1 cellular context compared by ENCODE assay signal in genomic region chrX:109036624-109037023, GRCh38.
TF ChIP-seq lines count a peak whose summit lies in the region.

No MANE protein-coding gene starts in this region.

TF ChIP-seq in GM12878, 131 proteins besides CTCF, POLR2A, EP300 and RAD21 (continued from another document):
- TF ChIP-seq NFYA (IDR thresholded peaks at IDR 0.05; ENCODE audit: borderline replicate concordance, low read depth, low read length), result no peak
- TF ChIP-seq ZNF217 (IDR thresholded peaks at IDR 0.05), result peak; percentile 89
- no peak for TF ChIP-seq SRF (IDR thresholded peaks at IDR 0.05; ENCODE audit: low read depth in 2 of 2, low read length in 2 of 2)
- TF ChIP-seq SMARCA5 (IDR thresholded peaks at IDR 0.05), result no peak
- no peak for TF ChIP-seq PBX3 (IDR thresholded peaks at IDR 0.05; ENCODE audit: insufficient replicate concordance, low read depth, low read length)
- peak; percentile 43; the same call in 1 of the 2 replicates for TF ChIP-seq IRF4 (IDR thresholded peaks at IDR 0.05; ENCODE audit: low read depth, low read length)
- TF ChIP-seq ATF2 (IDR thresholded peaks at IDR 0.05; ENCODE audit: low read length), result peak; percentile 52; the same call in 1 of the 2 replicates
- no peak for TF ChIP-seq E2F8 (IDR thresholded peaks at IDR 0.05; ENCODE audit: low read depth, partially characterized antibody)
- no peak for TF ChIP-seq ZNF384 (IDR thresholded peaks at IDR 0.05; ENCODE audit: borderline replicate concordance, low read depth, low read length)
- no peak for TF ChIP-seq NR2C1 (IDR thresholded peaks at IDR 0.05)
- TF ChIP-seq MLLT1 (IDR thresholded peaks at IDR 0.05), result no peak
- TF ChIP-seq SREBF2 (IDR thresholded peaks at IDR 0.05; ENCODE audit: low read length), result no peak
- TF ChIP-seq RBBP5 (conservative IDR thresholded peaks at IDR 0.05), result no peak
- TF ChIP-seq NR2F1 (conservative IDR thresholded peaks at IDR 0.05), result 0 out of 2 replicates have a peak, but pooled peaks have one; percentile 23
- TF ChIP-seq E4F1 (IDR thresholded peaks at IDR 0.05; ENCODE audit: borderline replicate concordance, partially characterized antibody), result no peak
- TF ChIP-seq TAF1 (IDR thresholded peaks at IDR 0.05; ENCODE audit: borderline replicate concordance, low read depth, low read length), result no peak
- TF ChIP-seq EZH2 (IDR thresholded peaks at IDR 0.05; ENCODE audit: borderline replicate concordance, control insufficient read depth, low read depth, low read length), result no peak
- no peak for TF ChIP-seq PAX5 (IDR thresholded peaks at IDR 0.05; ENCODE audit: borderline replicate concordance, low read depth, low read length)
- no peak for TF ChIP-seq ZBED1 (IDR thresholded peaks at IDR 0.05; ENCODE audit: borderline replicate concordance)
- no peak for TF ChIP-seq SMAD5 (IDR thresholded peaks at IDR 0.05; ENCODE audit: low read depth)
- no peak for TF ChIP-seq RCOR1 (conservative IDR thresholded peaks at IDR 0.05; ENCODE audit: low read depth, low read length)
- TF ChIP-seq ZNF687 (IDR thresholded peaks at IDR 0.05), result no peak
- TF ChIP-seq SMAD1 (IDR thresholded peaks at IDR 0.05; ENCODE audit: low read depth, partially characterized antibody), result no peak
- no peak for TF ChIP-seq BHLHE40 (IDR thresholded peaks at IDR 0.05; ENCODE audit: borderline replicate concordance in 1 of 2, low read depth in 2 of 2, low read length in 1 of 2)
- peak; percentile 74 for TF ChIP-seq RUNX3 (IDR thresholded peaks at IDR 0.05; ENCODE audit: low read length)
- no peak for TF ChIP-seq ZNF274 (IDR thresholded peaks at IDR 0.05; ENCODE audit: insufficient read depth, insufficient read length)
- TF ChIP-seq DPF2 (IDR thresholded peaks at IDR 0.05), result 0 out of 2 replicates have a peak, but pooled peaks have one; percentile 49
- TF ChIP-seq BCL3 (IDR thresholded peaks at IDR 0.05; ENCODE audit: borderline replicate concordance, insufficient read depth, low read depth, low read length, poor library complexity, severe bottlenecking), result peak; percentile 72
- no peak for TF ChIP-seq ZZZ3 (IDR thresholded peaks at IDR 0.05; ENCODE audit: control insufficient read depth, insufficient read length, low read depth)
- no peak for TF ChIP-seq ZSCAN29 (IDR thresholded peaks at IDR 0.05)
- TF ChIP-seq KDM1A (IDR thresholded peaks at IDR 0.05; ENCODE audit: borderline replicate concordance), result no peak
- TF ChIP-seq PRDM15 (CRISPR knock-in tag; IDR thresholded peaks at IDR 0.05), result no peak
- TF ChIP-seq YBX1 (IDR thresholded peaks at IDR 0.05), result no peak
- no peak for TF ChIP-seq USF1 (IDR thresholded peaks at IDR 0.05; ENCODE audit: borderline replicate concordance, extremely low read length, insufficient read depth, low read depth, low read length)
- TF ChIP-seq WRNIP1 (IDR thresholded peaks at IDR 0.05; ENCODE audit: borderline replicate concordance, low read depth, low read length), result no peak
- TF ChIP-seq IKZF1 (conservative IDR thresholded peaks at IDR 0.05), result peak; percentile 21; the same call in 1 of the 2 replicates
- TF ChIP-seq MEF2A (IDR thresholded peaks at IDR 0.05; ENCODE audit: insufficient read depth, low read depth, low read length), result no peak
- no peak for TF ChIP-seq MXI1 (IDR thresholded peaks at IDR 0.05; ENCODE audit: low read depth, low read length)
- no peak for TF ChIP-seq CHD4 (IDR thresholded peaks at IDR 0.05)
